ENCODE assay signal across 9 cellular contexts in the genomic region with DNA sequence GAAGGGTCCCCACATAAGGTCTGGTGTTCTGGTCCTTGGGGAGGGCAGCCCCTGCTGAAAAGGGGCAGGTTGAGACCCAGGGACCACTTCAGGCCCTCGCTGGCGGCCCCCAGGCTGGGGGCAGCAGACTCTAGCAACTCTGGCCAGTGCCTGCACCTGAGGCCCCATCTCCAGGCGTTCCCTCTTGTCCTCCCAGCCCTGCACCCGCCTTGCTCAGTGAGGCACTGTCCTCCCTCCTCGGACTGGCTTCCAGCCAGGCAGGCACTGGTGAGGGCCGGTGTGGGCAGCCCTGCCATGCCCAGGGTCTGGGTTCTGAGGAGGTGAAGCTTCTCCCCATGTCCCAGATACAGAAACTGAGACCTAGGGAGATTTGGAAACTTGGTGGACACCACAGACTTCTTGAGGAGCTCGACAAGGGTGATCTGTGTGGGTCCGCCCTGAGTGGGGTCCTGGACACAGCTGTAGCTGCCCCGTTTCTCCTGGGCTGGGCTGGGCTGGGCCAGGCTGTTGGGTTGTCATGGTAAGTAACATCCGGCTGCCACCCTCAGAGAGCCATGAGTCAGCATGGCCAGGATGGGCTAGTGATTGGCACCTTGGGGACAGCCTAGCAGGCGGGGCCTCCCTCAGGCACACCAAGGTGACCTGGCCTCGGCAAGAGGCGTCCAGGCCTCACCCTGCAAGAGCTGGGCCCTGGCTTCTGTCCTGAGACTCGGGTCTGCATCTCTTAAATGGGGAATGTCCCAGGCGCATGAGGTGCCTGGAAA. TPM values are rescaled to one million over a fixed set of nuclear protein-coding genes. Genes with fewer than 3 reads are reported as not detected.
DNase-seq lines count a peak whose midpoint lies in the region; ATAC-seq and TF ChIP-seq lines count a peak whose summit lies in the region.
"Had no signal": no experiment of that assay in that cellular context is flagged by ENCODE, and none has a peak within 500 bp of the region (broad histone marks: within the 10 kb centered on the region; RNA-seq: fewer than 3 reads in every experiment).

No MANE protein-coding gene starts in this region.

- peak overlapping the region in 2 of 8 donors; percentile 20 to 38 for H3K27ac ChIP-seq in spleen
- H3K27ac ChIP-seq in MM.1S (ENCODE audit: low read length) = no peak overlapping the region

- TF ChIP-seq POLR2A in spleen (IDR thresholded peaks at IDR 0.05) = no peak

- H3F3A ChIP-seq in MM.1S (ENCODE audit: insufficient read depth, low read length) = no peaks in the 10 kb centered on the region

- peaks cover 0 to 25% (median 16%) of the 10 kb centered on the region in 8 donors for H3K9me3 ChIP-seq in spleen
- no peaks in the 10 kb centered on the region for H3K9me3 ChIP-seq in MM.1S (replicated peaks; ENCODE audit: insufficient read depth, low read length)

- H3K36me3 Mint-ChIP-seq in activated CD4-positive, alpha-beta T cell treated with anti-CD3 and anti-CD28 coated beads, Interleukin-2, amount 10 ng/mL, durations not matched to agents 7 days and 5 days (ENCODE audit: low read depth) = peaks cover 31% of the 10 kb centered on the region

- H3K4me2 ChIP-seq in MM.1S (ENCODE audit: low read depth, low read length) = no peak overlapping the region

- POLR2A ChIA-PET in activated CD4-positive, alpha-beta T cell treated with anti-CD3 and anti-CD28 coated beads, Interleukin-2, amount 10 ng/mL, durations not matched to agents 7 days and 5 days (lab: Charles Lee) = no interaction called here

- H3K27ac Mint-ChIP-seq in activated CD4-positive, alpha-beta T cell treated with anti-CD3 and anti-CD28 coated beads, Interleukin-2, amount 10 ng/mL, durations not matched to agents 7 days and 5 days = peak overlapping the region; percentile 5

- CTCF ChIA-PET in activated CD4-positive, alpha-beta T cell treated with anti-CD3 and anti-CD28 coated beads, Interleukin-2, amount 10 ng/mL, durations not matched to agents 7 days and 5 days (lab: Charles Lee) = interaction anchor here (1.7 to 1.9 kb wide), 2 partner anchors 10 to 48 kb away, joined by 5 to 6 read pairs; no protein-coding TSS in a partner anchor

- peak; percentile 56 for DNase-seq in activated CD4-positive, alpha-beta T cell treated with anti-CD3 and anti-CD28 coated beads, Interleukin-2, amount 10 ng/mL, durations not matched to agents 7 days and 5 days
- no peak for DNase-seq in activated CD4-positive, alpha-beta T cell treated with anti-CD3 and anti-CD28 coated beads, Interleukin-2, amount 50 U/mL, for 1 hour
- DNase-seq in T1000 (lab: John Stamatoyannopoulos, UW) (peak; percentile 14), Right ventricle myocardium superior (peak; percentile 78), kidney glomerular epithelial cell (lab: John Stamatoyannopoulos, UW) (no peak), spleen (no peak), MM.1S (no peak)
- peak; percentile 51 for DNase-seq in stimulated activated naive CD8-positive, alpha-beta T cell treated with anti-CD3 and anti-CD28 coated beads, Interleukin-15, Interleukin-2, amounts not matched to agents 100 U/mL and 50 U/mL, for 24 hours

- TF ChIP-seq CTCF in spleen (IDR thresholded peaks at IDR 0.05 in 8 of 11, conservative IDR thresholded peaks at IDR 0.05 in 3 of 11) (no peak), MM.1S (IDR thresholded peaks at IDR 0.05; ENCODE audit: low read length) (no peak)

- H3K27me3 Mint-ChIP-seq in activated CD4-positive, alpha-beta T cell treated with anti-CD3 and anti-CD28 coated beads, Interleukin-2, amount 10 ng/mL, durations not matched to agents 7 days and 5 days = no peaks in the 10 kb centered on the region

- H3K27me3 ChIP-seq in spleen (replicated peaks in 1 of 7) (no peaks in the 10 kb centered on the region), MM.1S (replicated peaks; ENCODE audit: insufficient read depth, low read length) (no peaks in the 10 kb centered on the region)
- H3K27me3 ChIP-seq: esophagus muscularis mucosa had no signal

- peaks cover 23% of the 10 kb centered on the region for H3K9me3 Mint-ChIP-seq in activated CD4-positive, alpha-beta T cell treated with anti-CD3 and anti-CD28 coated beads, Interleukin-2, amount 10 ng/mL, durations not matched to agents 7 days and 5 days

- intact Hi-C loops in Right ventricle myocardium superior (cut with DNase I) = no loop called here
- intact Hi-C loops in spleen (cut with DNase I; ENCODE audit: low total_unique reads) = no loop called here

- peak; percentile 74 for ATAC-seq in Right ventricle myocardium superior (ENCODE audit: poor library complexity)
- peak; percentile 74 for ATAC-seq in stimulated activated naive CD8-positive, alpha-beta T cell treated with anti-CD3 and anti-CD28 coated beads, Interleukin-15, Interleukin-2, amounts not matched to agents 100 U/mL and 50 U/mL, for 24 hours

- peaks cover 0 to 44% (median 17%) of the 10 kb centered on the region in 6 donors for H3K4me1 ChIP-seq in spleen
- no peaks in the 10 kb centered on the region for H3K4me1 ChIP-seq in MM.1S (ENCODE audit: low read length)

- no peaks in the 10 kb centered on the region for H4K20me1 ChIP-seq in MM.1S (ENCODE audit: insufficient read depth, low read length)

- peaks cover 11% of the 10 kb centered on the region for H3K4me1 Mint-ChIP-seq in activated CD4-positive, alpha-beta T cell treated with anti-CD3 and anti-CD28 coated beads, Interleukin-2, amount 10 ng/mL, durations not matched to agents 7 days and 5 days

- H2AFZ ChIP-seq in MM.1S (ENCODE audit: low read length) = no peak overlapping the region

- H3K79me2 ChIP-seq in MM.1S (ENCODE audit: low read length) = no peaks in the 10 kb centered on the region

- H3K4me3 ChIP-seq in spleen = no peak overlapping the region
- no peak overlapping the region for H3K4me3 ChIP-seq in MM.1S (ENCODE audit: low read length)
- H3K4me3 ChIP-seq: esophagus muscularis mucosa had no signal

- peaks cover 0 to 22% (median 8%) of the 10 kb centered on the region in 6 donors for H3K36me3 ChIP-seq in spleen
- H3K36me3 ChIP-seq in MM.1S (replicated peaks; ENCODE audit: insufficient read depth, low read length) = 0 out of 2 replicates have a peak, but pooled peaks cover 3% of the 10 kb centered on the region

- no peak overlapping the region for H3K4me3 Mint-ChIP-seq in activated CD4-positive, alpha-beta T cell treated with anti-CD3 and anti-CD28 coated beads, Interleukin-2, amount 10 ng/mL, durations not matched to agents 7 days and 5 days

- no peak overlapping the region for H3K9ac ChIP-seq in MM.1S (ENCODE audit: low read length)

- no peaks in the 10 kb centered on the region for H3K9me2 ChIP-seq in MM.1S (replicated peaks; ENCODE audit: insufficient read depth, low read length)

- 28 to 71% (median 59%) methylated on average over 7 to 15 of the region's 15 CpGs for WGBS in spleen, 5 donors

RNA-seq across cellular contexts. Expression of gene PHLDA2, which starts 11.1 kb away (rescaled TPM):
- total RNA-seq in activated CD4-positive, alpha-beta T cell treated with anti-CD3 and anti-CD28 coated beads, Interleukin-2, amount 10 ng/mL, durations not matched to agents 7 days and 5 days = under 1 TPM; 0.35 to 0.45 TPM
- 1.1 TPM for total RNA-seq in Right ventricle myocardium superior
- 1 to 10 TPM in 6 of 7 donors, not detected in 1; 1.4 to 3.5 (median 1.7) TPM for total RNA-seq in spleen
- polyA plus RNA-seq in spleen = 1 to 10 TPM; 1.5 to 2.9 (median 2.5) TPM

RNA-seq across cellular contexts. Expression of gene NAP1L4, which starts 51.8 kb away (rescaled TPM):
- total RNA-seq in activated CD4-positive, alpha-beta T cell treated with anti-CD3 and anti-CD28 coated beads, Interleukin-2, amount 10 ng/mL, durations not matched to agents 7 days and 5 days = 100 to 1,000 TPM; 354 to 367 TPM
- total RNA-seq in Right ventricle myocardium superior (154 TPM), spleen (100 to 1,000 TPM in 6 of 7 donors, 10 to 100 TPM in 1; 87.5 to 137 (median 131) TPM)
- polyA plus RNA-seq in spleen = 100 to 1,000 TPM in 1 of 3 donors, 10 to 100 TPM in 2; 79.5 to 104 (median 90.6) TPM

RNA-seq across cellular contexts. Expression of gene CDKN1C, which starts 54.8 kb away (rescaled TPM):
- under 1 TPM; 0.29 to 0.40 TPM for total RNA-seq in activated CD4-positive, alpha-beta T cell treated with anti-CD3 and anti-CD28 coated beads, Interleukin-2, amount 10 ng/mL, durations not matched to agents 7 days and 5 days
- total RNA-seq in Right ventricle myocardium superior (37.7 TPM), spleen (10 to 100 TPM in 6 of 7 donors, 1 to 10 TPM in 1; 7.8 to 40.4 (median 20.7) TPM)
- polyA plus RNA-seq in spleen = 10 to 100 TPM in 2 of 3 donors, 1 to 10 TPM in 1; 5.4 to 14.6 (median 11.7) TPM

Comparison
In these comparisons a context has a peak if more than half of its experiments do, and no peak if none do; other contexts are left out.
1. DNase-seq: peak in activated CD4-positive, alpha-beta T cell treated with anti-CD3 and anti-CD28 coated beads, Interleukin-2, amount 10 ng/mL, durations not matched to agents 7 days and 5 days (single experiment), T1000 (single experiment), Right ventricle myocardium superior (single experiment) and stimulated activated naive CD8-positive, alpha-beta T cell treated with anti-CD3 and anti-CD28 coated beads, Interleukin-15, Interleukin-2, amounts not matched to agents 100 U/mL and 50 U/mL, for 24 hours (single experiment); none in activated CD4-positive, alpha-beta T cell treated with anti-CD3 and anti-CD28 coated beads, Interleukin-2, amount 50 U/mL, for 1 hour (single experiment), kidney glomerular epithelial cell (single experiment), spleen (single experiment) and MM.1S (single experiment).
2. RNA of gene CDKN1C, which starts 54.8 kb away (total RNA-seq): 37.7 TPM in Right ventricle myocardium superior (single experiment) and 7.8 to 40.4 TPM in spleen; 0.29 to 0.40 TPM in activated CD4-positive, alpha-beta T cell treated with anti-CD3 and anti-CD28 coated beads, Interleukin-2, amount 10 ng/mL, durations not matched to agents 7 days and 5 days; every median in the first group is over 4 times any median in the second.